Comparison of ENCODE assay signal across 1 cellular context in genomic region chr22:42517103-42517502, GRCh38.
A peak's percentile ranks its signal among the peaks of the same experiment; 100 is the strongest.
TF ChIP-seq lines count a peak whose summit lies in the region.

No MANE protein-coding gene starts in this region.

TF ChIP-seq in HEK293, 187 proteins besides CTCF, POLR2A, EP300 and RAD21 (continued from another document):
- TF ChIP-seq ZBTB11 (tag by site-specific recombination; conservative IDR thresholded peaks at IDR 0.05; ENCODE audit: low read depth) (peak; percentile 67), ZNF664 (tag by site-specific recombination; IDR thresholded peaks at IDR 0.05) (peak; percentile 51; the same call in 1 of the 2 replicates), ZBTB1 (tag by site-specific recombination; IDR thresholded peaks at IDR 0.05) (peak; percentile 31; the same call in 1 of the 2 replicates), ZNF362 (tag by site-specific recombination; IDR thresholded peaks at IDR 0.05) (peak; percentile 76; the same call in 1 of the 2 replicates), ZNF394 (tag by site-specific recombination; IDR thresholded peaks at IDR 0.05; ENCODE audit: borderline replicate concordance) (peak; percentile 88; the same call in 1 of the 2 replicates), ZNF629 (tag by site-specific recombination; IDR thresholded peaks at IDR 0.05) (peak; percentile 57), ZNF555 (tag by site-specific recombination; conservative IDR thresholded peaks at IDR 0.05) (peak; percentile 38), ZNF426 (tag by site-specific recombination; IDR thresholded peaks at IDR 0.05) (peak; percentile 65), ZNF623 (tag by site-specific recombination; IDR thresholded peaks at IDR 0.05) (peak; percentile 69), ZNF433 (tag by site-specific recombination; IDR thresholded peaks at IDR 0.05; ENCODE audit: low read depth) (peak; percentile 53; the same call in 1 of the 2 replicates), ZNF791 (tag by site-specific recombination; IDR thresholded peaks at IDR 0.05) (peak; percentile 20; the same call in 1 of the 2 replicates), ZXDB (tag by site-specific recombination; IDR thresholded peaks at IDR 0.05) (peak; percentile 62; the same call in 1 of the 2 replicates), ZNF341 (tag by site-specific recombination; IDR thresholded peaks at IDR 0.05; ENCODE audit: low read depth) (0 out of 2 replicates have a peak, but pooled peaks have one; percentile 14), ZNF518A (tag by site-specific recombination; conservative IDR thresholded peaks at IDR 0.05; ENCODE audit: low read depth) (peak; percentile 84), ZNF266 (tag by site-specific recombination; IDR thresholded peaks at IDR 0.05; ENCODE audit: low read depth) (peak; percentile 65)
